1 cellular context compared by ENCODE assay signal in the genomic region with DNA sequence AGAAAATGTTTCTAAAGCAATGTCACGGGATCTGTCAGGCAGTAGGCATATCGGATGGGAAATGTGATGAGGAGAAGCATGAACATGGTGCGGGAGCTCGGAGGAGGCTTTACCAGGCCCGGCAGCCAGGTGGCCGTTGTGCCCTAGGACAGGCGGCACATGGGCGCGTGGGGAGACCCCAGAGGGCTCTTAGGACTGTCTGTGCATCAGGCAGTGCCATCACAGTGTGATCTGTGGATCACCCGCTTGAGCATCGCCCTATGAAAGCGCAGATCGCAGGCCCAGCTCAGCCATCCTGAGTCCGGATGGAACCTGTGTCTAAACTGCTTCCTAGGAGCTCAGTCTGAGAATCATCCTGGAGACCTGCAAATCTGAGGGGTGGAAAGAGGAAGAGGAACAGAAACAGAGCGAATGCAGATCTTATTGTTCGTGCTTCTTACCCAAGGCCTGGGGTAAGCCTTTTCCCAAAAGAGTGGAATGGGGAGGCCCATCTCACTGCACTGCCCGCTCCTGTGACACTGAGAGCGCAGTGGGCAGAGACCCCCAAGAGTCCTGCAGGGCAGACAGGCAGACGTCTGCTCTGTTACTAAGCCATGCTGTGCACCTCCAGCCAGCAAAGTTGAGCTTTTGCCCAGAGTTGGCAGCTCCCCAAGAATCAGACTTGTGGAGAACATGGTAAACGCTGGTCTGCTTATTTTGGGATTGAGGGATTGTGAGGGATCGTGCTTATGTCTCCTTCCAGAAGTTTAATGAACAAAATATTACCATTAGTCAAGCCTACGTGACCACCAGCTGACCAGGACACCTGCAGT.
TF ChIP-seq lines count a peak whose summit lies in the region.

No MANE protein-coding gene starts in this region.

TF ChIP-seq in H1, 55 proteins besides CTCF, POLR2A, EP300 and RAD21:
- TF ChIP-seq RFX5 (IDR thresholded peaks at IDR 0.05; ENCODE audit: borderline replicate concordance, low read depth, low read length) (no peak), SIRT6 (IDR thresholded peaks at IDR 0.05; ENCODE audit: low read length) (no peak), CHD2 (IDR thresholded peaks at IDR 0.05; ENCODE audit: low read length) (no peak), CEBPB (IDR thresholded peaks at IDR 0.05; ENCODE audit: low read depth, low read length) (no peak), ZNF274 (IDR thresholded peaks at IDR 0.05; ENCODE audit: borderline replicate concordance, extremely low read depth, low read length) (no peak), BRCA1 (IDR thresholded peaks at IDR 0.05; ENCODE audit: low read depth, low read length) (no peak)
